ENCODE assay signal across 16 cellular contexts in the genomic region with DNA sequence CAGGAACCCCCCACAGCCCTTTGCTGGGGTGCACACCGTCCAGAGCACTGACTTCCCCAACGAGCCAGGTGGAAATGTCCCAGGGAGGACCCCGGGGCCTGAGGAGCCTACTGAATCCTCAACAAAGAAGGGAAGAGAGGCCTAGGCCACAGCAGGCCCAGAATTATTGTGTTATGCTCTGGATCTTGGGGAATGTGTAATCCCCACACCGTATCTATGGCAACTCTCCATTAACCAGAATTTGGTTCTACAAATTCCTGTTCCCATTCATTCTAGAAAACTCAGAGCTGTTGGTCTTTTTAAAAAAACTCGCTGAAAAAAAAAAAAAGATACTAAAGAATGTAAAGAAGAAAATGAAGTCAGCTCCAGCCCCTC.
DNase-seq lines count a peak whose midpoint lies in the region; ATAC-seq and TF ChIP-seq lines count a peak whose summit lies in the region.
"Had no signal": no experiment of that assay in that cellular context is flagged by ENCODE, and none has a peak within 500 bp of the region (broad histone marks: within the 10 kb centered on the region; RNA-seq: fewer than 3 reads in every experiment).

No MANE protein-coding gene starts in this region.

- H3K4me1 Mint-ChIP-seq in type B pancreatic cell (ENCODE audit: unreplicated experiment), result peaks cover 78% of the 10 kb centered on the region

- 68% methylated on average over 5 of the region's 5 CpGs for WGBS in right cardiac atrium

- H3F3A ChIP-seq in neural cell (ENCODE audit: insufficient read depth, low read length, poor library complexity, severe bottlenecking), result no peaks in the 10 kb centered on the region

- H3K27ac ChIP-seq in cardiac muscle cell (peak overlapping the region; percentile 40), right cardiac atrium (ENCODE audit: low read length) (no peak overlapping the region), cingulate gyrus (ENCODE audit: low read depth, low read length) (peak overlapping the region; percentile 92), neural cell (ENCODE audit: low read length) (peak overlapping the region; percentile 49)
- H3K27ac ChIP-seq: ascending aorta, pancreas had no signal

- no peak overlapping the region for H2AFZ ChIP-seq in neural cell (ENCODE audit: low read depth, low read length)

- peak overlapping the region; percentile 45 for H3K9ac ChIP-seq in neural cell (ENCODE audit: low read length)

- TF ChIP-seq EP300 in neural cell (conservative IDR thresholded peaks at IDR 0.05; ENCODE audit: poor library complexity, severe bottlenecking), result no peak

- no peaks in the 10 kb centered on the region for H3K27me3 ChIP-seq in cardiac muscle cell
- no peaks in the 10 kb centered on the region for H3K27me3 ChIP-seq in right cardiac atrium (ENCODE audit: control insufficient read depth, insufficient read depth)
- no peaks in the 10 kb centered on the region for H3K27me3 ChIP-seq in neural cell (ENCODE audit: insufficient read depth, low read depth, low read length)
- H3K27me3 ChIP-seq in BE2C, result no peaks in the 10 kb centered on the region
- H3K27me3 ChIP-seq: ascending aorta, pancreas had no signal

- H3K4me3 Mint-ChIP-seq in type B pancreatic cell, result peak overlapping the region; percentile 5
- H3K4me3 Mint-ChIP-seq: activated CD4-positive, alpha-beta memory T cell treated with anti-CD3 and anti-CD28 coated beads, Interleukin-2, amount 10 ng/mL, durations not matched to agents 7 days and 5 days; activated T-helper 1 cell treated with anti-CD3 and anti-CD28 coated beads, Interleukin-12 subunit alpha, Interleukin-12 subunit beta, Interleukin-2, Interleukin-4 antibody, amounts not matched to agents 30 ng/mL and 10 ng/mL and 1 ng/mL, durations not matched to agents 14 hours and 24 hours and 36 hours had no signal

- H3K9me2 ChIP-seq in neural cell (ENCODE audit: insufficient read depth, low read length), result no peaks in the 10 kb centered on the region

- H3K4me3 ChIP-seq in cardiac muscle cell (no peak overlapping the region), right cardiac atrium (ENCODE audit: low read length) (no peak overlapping the region), neural cell (ENCODE audit: low read length) (no peak overlapping the region), BE2C (ENCODE audit: low read depth, low read length) (no peak overlapping the region)
- H3K4me3 ChIP-seq: A549, ascending aorta, pancreas had no signal

- H3K36me3 ChIP-seq in cardiac muscle cell (no peaks in the 10 kb centered on the region), neural cell (ENCODE audit: insufficient read depth, low read length) (peaks cover 9% of the 10 kb centered on the region), BE2C (no peaks in the 10 kb centered on the region)
- H3K36me3 ChIP-seq: ascending aorta, pancreas had no signal

- no peaks in the 10 kb centered on the region for H3K27me3 Mint-ChIP-seq in type B pancreatic cell
- H3K27me3 Mint-ChIP-seq: activated CD4-positive, alpha-beta memory T cell treated with anti-CD3 and anti-CD28 coated beads, Interleukin-2, amount 10 ng/mL, durations not matched to agents 7 days and 5 days had no signal

- intact Hi-C loops in right cardiac atrium (cut with DNase I), result no loop called here

- no peak for TF ChIP-seq RAD21 in neural cell (conservative IDR thresholded peaks at IDR 0.05)

- H3K36me3 Mint-ChIP-seq in type B pancreatic cell, result peaks cover 3% of the 10 kb centered on the region

- H3K9me3 ChIP-seq in cardiac muscle cell (ENCODE audit: low read depth) (no peaks in the 10 kb centered on the region), right cardiac atrium (ENCODE audit: control insufficient read depth, low read length) (no peaks in the 10 kb centered on the region), neural cell (ENCODE audit: low read length) (no peaks in the 10 kb centered on the region), BE2C (no peaks in the 10 kb centered on the region)
- H3K9me3 ChIP-seq: A549, ascending aorta, Caco-2, pancreas had no signal

- H3K27ac Mint-ChIP-seq in type B pancreatic cell, result peak overlapping the region; percentile 70
- H3K27ac Mint-ChIP-seq: activated CD4-positive, alpha-beta memory T cell treated with anti-CD3 and anti-CD28 coated beads, Interleukin-2, amount 10 ng/mL, durations not matched to agents 7 days and 5 days; activated T-helper 1 cell treated with anti-CD3 and anti-CD28 coated beads, Interleukin-12 subunit alpha, Interleukin-12 subunit beta, Interleukin-2, Interleukin-4 antibody, amounts not matched to agents 30 ng/mL and 10 ng/mL and 1 ng/mL, durations not matched to agents 14 hours and 24 hours and 36 hours had no signal

- no peak overlapping the region for H3K4me2 ChIP-seq in neural cell (ENCODE audit: low read length)
- H3K4me2 ChIP-seq: A549 had no signal

- DNase-seq in cardiac muscle cell (ENCODE audit: low read depth in 1 of 2, low spot score in 1 of 2) (no peak), right cardiac atrium (no peak), type B pancreatic cell (ENCODE audit: extremely low spot score, unreplicated experiment) (no peak), BE2C (no peak)
- DNase-seq: activated CD4-positive, alpha-beta memory T cell treated with anti-CD3 and anti-CD28 coated beads, Interleukin-2, amount 10 ng/mL, durations not matched to agents 7 days and 5 days; Caco-2; NCI-H146; NCI-H345; pancreas had no signal

- no peak for ATAC-seq in right cardiac atrium
- ATAC-seq in GM18505 (IDR thresholded peaks at IDR 0.05; ENCODE audit: unreplicated experiment), result no peak
- no peak for ATAC-seq in HG03196 (IDR thresholded peaks at IDR 0.05; ENCODE audit: unreplicated experiment)
- ATAC-seq: A549 had no signal

- no peak for TF ChIP-seq CTCF in cardiac muscle cell (IDR thresholded peaks at IDR 0.05; ENCODE audit: low read depth, low read length)
- no peak for TF ChIP-seq CTCF in neural cell (IDR thresholded peaks at IDR 0.05; ENCODE audit: poor library complexity, severe bottlenecking)
- no peak for TF ChIP-seq CTCF in type B pancreatic cell (conservative IDR thresholded peaks at IDR 0.05)
- no peak for TF ChIP-seq CTCF in BE2C (IDR thresholded peaks at IDR 0.05; ENCODE audit: low read depth, low read length)

- peaks cover 72% of the 10 kb centered on the region for H3K79me2 ChIP-seq in neural cell (replicated peaks; ENCODE audit: insufficient read depth, low read length)

- no peak for TF ChIP-seq POLR2A in GM18505 (IDR thresholded peaks at IDR 0.05; ENCODE audit: borderline replicate concordance, extremely low read depth, insufficient read depth, insufficient read length)

- H4K20me1 ChIP-seq in neural cell (ENCODE audit: insufficient read depth), result peaks cover 8% of the 10 kb centered on the region

- peaks cover 42% of the 10 kb centered on the region for H3K4me1 ChIP-seq in cardiac muscle cell (ENCODE audit: low read depth)
- peaks cover 37% of the 10 kb centered on the region for H3K4me1 ChIP-seq in right cardiac atrium (ENCODE audit: control insufficient read depth, insufficient read depth, low read length)
- H3K4me1 ChIP-seq in BE2C, result peaks cover 8% of the 10 kb centered on the region
- H3K4me1 ChIP-seq: ascending aorta, Caco-2, pancreas had no signal

- H3K9me3 Mint-ChIP-seq in type B pancreatic cell, result no peaks in the 10 kb centered on the region
- H3K9me3 Mint-ChIP-seq: activated CD4-positive, alpha-beta memory T cell treated with anti-CD3 and anti-CD28 coated beads, Interleukin-2, amount 10 ng/mL, durations not matched to agents 7 days and 5 days; activated T-helper 1 cell treated with anti-CD3 and anti-CD28 coated beads, Interleukin-12 subunit alpha, Interleukin-12 subunit beta, Interleukin-2, Interleukin-4 antibody, amounts not matched to agents 30 ng/mL and 10 ng/mL and 1 ng/mL, durations not matched to agents 14 hours and 24 hours and 36 hours had no signal

TF ChIP-seq in neural cell, 6 proteins besides CTCF, POLR2A, EP300 and RAD21:
- TF ChIP-seq TAF1 (IDR thresholded peaks at IDR 0.05; ENCODE audit: low read depth) (no peak), EZH2 (IDR thresholded peaks at IDR 0.05; ENCODE audit: borderline replicate concordance, insufficient read depth, low read length, poor library complexity, severe bottlenecking) (no peak), SMC3 (conservative IDR thresholded peaks at IDR 0.05; ENCODE audit: poor library complexity) (no peak), POLR2AphosphoS5 (IDR thresholded peaks at IDR 0.05) (no peak), MXI1 (conservative IDR thresholded peaks at IDR 0.05; ENCODE audit: poor library complexity, severe bottlenecking) (no peak), REST (IDR thresholded peaks at IDR 0.05; ENCODE audit: borderline replicate concordance) (no peak)
